ENCODE assay signal across 18 cellular contexts in genomic region chr3:181716916-181717315, GRCh38. TPM values are rescaled to one million over a fixed set of nuclear protein-coding genes. Genes with fewer than 3 reads are reported as not detected.
DNase-seq lines count a peak whose midpoint lies in the region; FAIRE-seq and TF ChIP-seq lines count a peak whose summit lies in the region.
"Had no signal": no experiment of that assay in that cellular context is flagged by ENCODE, and none has a peak within 500 bp of the region (broad histone marks: within the 10 kb centered on the region; RNA-seq: fewer than 3 reads in every experiment).

No MANE protein-coding gene starts in this region.

- no peak overlapping the region; a peak in 3 of 5 replicates for H3K4me3 Mint-ChIP-seq in H9
- H3K4me3 Mint-ChIP-seq: activated naive CD4-positive, alpha-beta T cell treated with anti-CD3 and anti-CD28 coated beads, Interleukin-2, amount 10 ng/mL, durations not matched to agents 7 days and 5 days had no signal

- no peaks in the 10 kb centered on the region for H3K9me3 ChIP-seq in H9 (ENCODE audit: control insufficient read depth, low read depth, low read length)
- H3K9me3 ChIP-seq in NT2/D1 (ENCODE audit: insufficient read depth, low read length), result no peaks in the 10 kb centered on the region
- H3K9me3 ChIP-seq in H1 (ENCODE audit: insufficient read depth in 2 of 2, low read depth in 1 of 2, low read length in 1 of 2), result no peaks in the 10 kb centered on the region
- H3K9me3 ChIP-seq in neuronal stem cell (replicated peaks in 1 of 2; ENCODE audit: control insufficient read depth in 2 of 2, insufficient read depth in 1 of 2, low read depth in 1 of 2, low read length in 2 of 2), result no peaks in the 10 kb centered on the region

- TF ChIP-seq POLR2A in H1 (IDR thresholded peaks at IDR 0.05; ENCODE audit: control extremely low read depth in 1 of 2, low read depth in 2 of 2, low read length in 2 of 2), result no peak

- peaks cover 3% of the 10 kb centered on the region for H4K20me1 ChIP-seq in H9 (ENCODE audit: control insufficient read depth, insufficient read depth, insufficient read length)
- peaks cover 0 to 2% of the 10 kb centered on the region in 2 experiments for H4K20me1 ChIP-seq in H1 (replicated peaks in 1 of 2; ENCODE audit: control insufficient read depth in 1 of 2, insufficient read depth in 2 of 2, low read length in 2 of 2)

- peak overlapping the region; percentile 80 for H3K4me2 ChIP-seq in H9 (ENCODE audit: insufficient read depth, insufficient read length, low read length)
- peak overlapping the region; percentile 70 to 89 for H3K4me2 ChIP-seq in H1 (ENCODE audit: insufficient read depth in 1 of 2, low read depth in 2 of 2, low read length in 2 of 2)
- peak overlapping the region; percentile 54 for H3K4me2 ChIP-seq in neuronal stem cell (ENCODE audit: insufficient read depth, low read length, poor library complexity, severe bottlenecking)

- POLR2A ChIA-PET in H1 (lab: Charles Lee; ENCODE audit: partially characterized antibody), result interaction anchor here (0.6 to 5.0 kb wide), 5 partner anchors 9 to 904 kb away, joined by 3 to 72 read pairs (median 6); no protein-coding TSS in a partner anchor

- no peak for FAIRE-seq in H1 (lab: Jason Lieb, UNC)
- FAIRE-seq: D721Med had no signal

- H3K27me3 ChIP-seq in H9 (ENCODE audit: insufficient read depth, low read length), result no peaks in the 10 kb centered on the region
- H3K27me3 ChIP-seq in NT2/D1 (ENCODE audit: insufficient read depth, insufficient read length), result no peaks in the 10 kb centered on the region
- H3K27me3 ChIP-seq in H1 (replicated peaks in 1 of 4; ENCODE audit: control insufficient read depth in 3 of 4, extremely low read depth in 1 of 4, insufficient read depth in 3 of 4, low read length in 3 of 4), result no peaks in the 10 kb centered on the region
- no peaks in the 10 kb centered on the region for H3K27me3 ChIP-seq in neuronal stem cell (ENCODE audit: control insufficient read depth in 3 of 3, insufficient read depth in 3 of 3, low read depth in 1 of 3, low read length in 3 of 3)

- no peaks in the 10 kb centered on the region; the same call in 1 of the 2 replicates for H3K27me3 Mint-ChIP-seq in H9 (ENCODE audit: low read depth)

- H3K18ac ChIP-seq in H9 (ENCODE audit: insufficient read length, low read depth, low read length), result no peak overlapping the region
- H3K18ac ChIP-seq in H1 (ENCODE audit: extremely low read depth, low read length), result no peak overlapping the region; the same call in 1 of the 2 replicates
- H3K18ac ChIP-seq in neuronal stem cell (ENCODE audit: low read length), result no peak overlapping the region

- CTCF ChIA-PET in H1 (lab: Charles Lee; ENCODE audit: partially characterized antibody), result interaction anchor here (0.8 to 4.7 kb wide), 4 partner anchors 8 to 190 kb away, joined by 3 to 23 read pairs (median 6); no protein-coding TSS in a partner anchor

- peak overlapping the region; percentile 75 to 100 (median 100); a peak in 6 of 7 replicates for H3K27ac Mint-ChIP-seq in H9
- H3K27ac Mint-ChIP-seq: activated naive CD4-positive, alpha-beta T cell treated with anti-CD3 and anti-CD28 coated beads, Interleukin-2, amount 10 ng/mL, durations not matched to agents 7 days and 5 days had no signal

- peaks cover 7 to 10% of the 10 kb centered on the region in 2 experiments; a peak in 4 of 5 replicates for H3K9me3 Mint-ChIP-seq in H9
- H3K9me3 Mint-ChIP-seq: activated naive CD4-positive, alpha-beta T cell treated with anti-CD3 and anti-CD28 coated beads, Interleukin-2, amount 10 ng/mL, durations not matched to agents 7 days and 5 days had no signal

- no peak for TF ChIP-seq RAD21 in H1 (IDR thresholded peaks at IDR 0.05 in 1 of 2, conservative IDR thresholded peaks at IDR 0.05 in 1 of 2; ENCODE audit: low read depth in 2 of 2, low read length in 2 of 2)

- H3K36me3 Mint-ChIP-seq in H9 (ENCODE audit: insufficient read depth in 1 of 3, low read depth in 3 of 3), result peaks cover 33 to 81% (median 74%) of the 10 kb centered on the region in 3 experiments

- H3K4ac ChIP-seq in H9 (ENCODE audit: low read depth, low read length) (no peak overlapping the region), H1 (replicated peaks; ENCODE audit: insufficient read length, low read depth, low read length) (no peak overlapping the region), neuronal stem cell (ENCODE audit: low read length) (no peak overlapping the region)

- H3K36me3 ChIP-seq in NT2/D1 (ENCODE audit: insufficient read depth, insufficient read length, low read length) (peaks cover 7% of the 10 kb centered on the region), H1 (ENCODE audit: control insufficient read depth in 2 of 4, insufficient read depth in 4 of 4, low read length in 3 of 4) (peaks cover 0 to 66% (median 10%) of the 10 kb centered on the region in 4 experiments; a peak in 4 of 8 replicates), neuronal stem cell (replicated peaks in 1 of 2; ENCODE audit: control insufficient read depth in 2 of 2, insufficient read depth in 2 of 2, low read length in 2 of 2) (peaks cover 13 to 89% of the 10 kb centered on the region in 2 donors)

- DNase-seq in H9 (no peak), NT2/D1 (ENCODE audit: low read depth, low spot score) (no peak), H1 (ENCODE audit: low read depth in 1 of 2, low spot score in 2 of 2) (no peak), neuronal stem cell (ENCODE audit: low spot score) (no peak), UCSD-AML1 (lab: John Stamatoyannopoulos, UW; ENCODE audit: unreplicated experiment) (no peak), NCI-H1694 treated with DMSO at 0.1 percent for 48 hours (lab: John Stamatoyannopoulos, UW) (no peak), A172 (ENCODE audit: low spot score) (no peak)
- DNase-seq: activated CD4-positive, alpha-beta T cell treated with anti-CD3 and anti-CD28 coated beads, Interleukin-2, amount 50 U/mL, for 1 hour; activated naive CD4-positive, alpha-beta T cell treated with anti-CD3 and anti-CD28 coated beads, Interleukin-2, amount 10 ng/mL, durations not matched to agents 7 days and 5 days; activated T-cell treated with anti-CD3 and anti-CD28 coated beads for 4 hours; AML-193; hippocampal formation; left cardiac atrium; midbrain; NCI-H1092; NCI-H345; nucleus accumbens had no signal

- H3K79me2 ChIP-seq in H9 (ENCODE audit: insufficient read depth, low read length) (peaks cover 32% of the 10 kb centered on the region; the same call in 1 of the 2 replicates), H1 (ENCODE audit: control insufficient read depth in 1 of 2, insufficient read depth in 2 of 2, low read length in 2 of 2) (peaks cover 13 to 98% of the 10 kb centered on the region in 2 experiments)

- H3K4me1 Mint-ChIP-seq in H9, result peaks cover 53 to 54% of the 10 kb centered on the region in 2 experiments

- no peak overlapping the region for H2AK5ac ChIP-seq in H9 (ENCODE audit: insufficient read length, low read length)
- H2AK5ac ChIP-seq in H1 (ENCODE audit: low read depth, low read length), result no peak overlapping the region
- no peak overlapping the region for H2AK5ac ChIP-seq in neuronal stem cell (ENCODE audit: low read depth, low read length)

- H2BK12ac ChIP-seq in H9 (ENCODE audit: insufficient read length, low read depth, low read length) (no peak overlapping the region), H1 (ENCODE audit: low read depth, low read length) (no peak overlapping the region), neuronal stem cell (ENCODE audit: low read length) (no peak overlapping the region)

- H4K91ac ChIP-seq in H9 (ENCODE audit: insufficient read length, low read depth, low read length), result no peak overlapping the region
- H4K91ac ChIP-seq in H1 (replicated peaks; ENCODE audit: insufficient read length, low read length), result no peak overlapping the region
- H4K91ac ChIP-seq in neuronal stem cell (ENCODE audit: low read depth, low read length, poor library complexity), result no peak overlapping the region

- no peak overlapping the region for H4K5ac ChIP-seq in H9 (ENCODE audit: insufficient read length, low read depth, low read length)
- peak overlapping the region; percentile 99 for H4K5ac ChIP-seq in H1 (ENCODE audit: insufficient read length, low read depth, low read length)

- H2AFZ ChIP-seq in H9 (ENCODE audit: low read length) (no peak overlapping the region), H1 (ENCODE audit: low read length) (no peak overlapping the region), neuronal stem cell (ENCODE audit: low read length) (no peak overlapping the region)

- H2BK15ac ChIP-seq in H9 (ENCODE audit: low read depth, low read length) (no peak overlapping the region), H1 (ENCODE audit: low read length) (no peak overlapping the region), neuronal stem cell (ENCODE audit: low read length) (no peak overlapping the region)

- H3K56ac ChIP-seq in H9 (ENCODE audit: insufficient read length, low read depth, low read length) (no peak overlapping the region), H1 (replicated peaks; ENCODE audit: insufficient read length, low read depth, low read length) (no peak overlapping the region)

- H3K27ac ChIP-seq in H9 (ENCODE audit: insufficient read length, low read depth, low read length) (peak overlapping the region; percentile 20), H1 (ENCODE audit: low read depth, low read length) (peak overlapping the region; percentile 13; the same call in 1 of the 2 replicates), neuronal stem cell (replicated peaks; ENCODE audit: low read length) (peak overlapping the region; percentile 59)

- WGBS in H9 (ENCODE audit: extremely low coverage, insufficient read length, low lambda C conversion rate), result no CpG with 5 or more reads among the region's 4 CpGs
- WGBS in H1 (ENCODE audit: extremely low coverage in 1 of 2, insufficient coverage in 1 of 2, insufficient read length in 1 of 2, insufficient replicate concordance in 2 of 2, low coverage in 1 of 2, low lambda C conversion rate in 2 of 2, missing lambda C conversion rate in 1 of 2), 2 experiments, result 23% methylated on average over 4 of the region's 4 CpGs; no CpG with 5 or more reads in 1 of the 2 experiments
- no CpG with 5 or more reads among the region's 4 CpGs for WGBS in neuronal stem cell (ENCODE audit: extremely low coverage in 2 of 2, insufficient read length in 2 of 2, insufficient replicate concordance in 1 of 2), 2 donors

- TF ChIP-seq CTCF in H9 (conservative IDR thresholded peaks at IDR 0.05) (no peak), H1 (IDR thresholded peaks at IDR 0.05; ENCODE audit: control extremely low read depth in 1 of 3, insufficient read depth in 1 of 3, low read depth in 1 of 3, low read length in 3 of 3) (no peak)

- peaks cover 12% of the 10 kb centered on the region for H3K4me1 ChIP-seq in H9 (ENCODE audit: insufficient read depth, low read length)
- peaks cover 3% of the 10 kb centered on the region for H3K4me1 ChIP-seq in NT2/D1 (ENCODE audit: insufficient read depth, insufficient read length)
- H3K4me1 ChIP-seq in H1 (replicated peaks in 1 of 4; ENCODE audit: control insufficient read depth in 3 of 4, insufficient read depth in 4 of 4, low read length in 3 of 4), result peaks cover 9 to 22% (median 18%) of the 10 kb centered on the region in 4 experiments
- H3K4me1 ChIP-seq in neuronal stem cell (ENCODE audit: control insufficient read depth in 2 of 2, insufficient read depth in 1 of 2, low read depth in 1 of 2, low read length in 2 of 2), result peaks cover 13 to 37% of the 10 kb centered on the region in 2 donors

- TF ChIP-seq EP300 in H1 (IDR thresholded peaks at IDR 0.05; ENCODE audit: borderline replicate concordance in 1 of 2, low read depth in 2 of 2, low read length in 2 of 2), result no peak

- H3K14ac ChIP-seq in H9 (ENCODE audit: insufficient read depth, low read length) (no peak overlapping the region), H1 (ENCODE audit: insufficient read length) (no peak overlapping the region), neuronal stem cell (ENCODE audit: low read length) (no peak overlapping the region)

- H3K9ac ChIP-seq in H9 (ENCODE audit: extremely low read depth, insufficient read length, low read length), result peak overlapping the region; percentile 20
- peak overlapping the region; percentile 66 for H3K9ac ChIP-seq in NT2/D1 (ENCODE audit: insufficient read length, low read depth)
- no peak overlapping the region; a peak in 2 of 7 replicates for H3K9ac ChIP-seq in H1 (replicated peaks in 1 of 4; ENCODE audit: extremely low read depth in 1 of 4, low read depth in 3 of 4, low read length in 3 of 4)
- no peak overlapping the region for H3K9ac ChIP-seq in neuronal stem cell (ENCODE audit: low read depth, low read length, poor library complexity)

- H3K79me1 ChIP-seq in H9 (ENCODE audit: insufficient read depth, low read depth, low read length, poor library complexity, severe bottlenecking) (no peaks in the 10 kb centered on the region), H1 (ENCODE audit: low read depth, low read length) (peaks cover 3% of the 10 kb centered on the region), neuronal stem cell (ENCODE audit: low read depth, low read length) (peaks cover 5% of the 10 kb centered on the region)

- H4K8ac ChIP-seq in H9 (replicated peaks; ENCODE audit: insufficient read length, low read depth, low read length), result no peak overlapping the region
- H4K8ac ChIP-seq in H1 (ENCODE audit: extremely low read depth, insufficient read depth, low read length), result no peak overlapping the region
- H4K8ac ChIP-seq in neuronal stem cell (ENCODE audit: low read depth, low read length), result no peak overlapping the region

- H3K23ac ChIP-seq in H9 (ENCODE audit: insufficient read length, low read depth, low read length) (no peak overlapping the region), H1 (ENCODE audit: insufficient read length) (no peak overlapping the region), neuronal stem cell (ENCODE audit: low read depth, low read length, poor library complexity) (no peak overlapping the region)

- H2BK5ac ChIP-seq in H9 (ENCODE audit: insufficient read length, low read length) (no peak overlapping the region), H1 (ENCODE audit: low read depth, low read length) (peak overlapping the region; percentile 89; the same call in 1 of the 2 replicates), neuronal stem cell (ENCODE audit: low read length) (no peak overlapping the region)

- peak overlapping the region; percentile 34 for H3K4me3 ChIP-seq in NT2/D1 (ENCODE audit: insufficient read length, low read depth)
- peak overlapping the region; percentile 0 to 98 (median 96); a peak in 6 of 8 replicates for H3K4me3 ChIP-seq in H1 (ENCODE audit: extremely low read depth in 1 of 4, insufficient read depth in 2 of 4, low read depth in 3 of 4, low read length in 4 of 4)
- peak overlapping the region; percentile 79 to 95 for H3K4me3 ChIP-seq in neuronal stem cell (ENCODE audit: low read length in 2 of 2)

- H2BK20ac ChIP-seq in H9 (ENCODE audit: low read depth, low read length, poor library complexity, severe bottlenecking) (no peak overlapping the region), H1 (ENCODE audit: low read length) (no peak overlapping the region)

- H3K23me2 ChIP-seq in H9 (ENCODE audit: insufficient read length, low read depth, low read length, poor library complexity, severe bottlenecking) (no peaks in the 10 kb centered on the region), H1 (ENCODE audit: low read depth, low read length) (no peaks in the 10 kb centered on the region; the same call in 1 of the 2 replicates)

- no peak overlapping the region for H2BK120ac ChIP-seq in H9 (ENCODE audit: low read depth, low read length, poor library complexity, severe bottlenecking)
- no peak overlapping the region for H2BK120ac ChIP-seq in H1 (replicated peaks; ENCODE audit: low read depth, low read length)
- H2BK120ac ChIP-seq in neuronal stem cell (ENCODE audit: low read depth, low read length), result no peak overlapping the region

- H3T11ph ChIP-seq in H9 (ENCODE audit: low read length), result no peak overlapping the region

RNA-seq across cellular contexts. Expression of gene SOX2, which starts 5.2 kb away (rescaled TPM):
- total RNA-seq in H9 (2021), result 307 and 316 TPM in 2 replicates
- total RNA-seq in H1 (2021; fragmentation: NEBNext Ultra II Directional; extraction: Animal tissue kit (Norgen Biotek cat#: 25700)), result 247 and 260 TPM in 2 replicates
- polyA plus RNA-seq in H1 (2011; rRNA removed), result 149 and 170 TPM in 2 replicates
- polyA plus RNA-seq in H1 (2011; cell fraction: cytosol; rRNA removed), result 181 TPM
- 120 TPM for polyA plus RNA-seq in H1 (2011; cell fraction: nucleus; rRNA removed)
- polyA plus RNA-seq in H1 (2012, experiment 1 of 2), result 130 to 186 TPM (median 157 TPM) in 4 replicates
- polyA plus RNA-seq in H1 (2012, experiment 2 of 2), result 64.0 TPM
- polyA plus RNA-seq in H1 (2013, experiment 1 of 2), result 171 TPM
- 169 TPM for polyA plus RNA-seq in H1 (2013, experiment 2 of 2)
- polyA minus RNA-seq in H1 (2011; rRNA and poly(A)+ RNA removed), result 34.6 and 35.5 TPM in 2 replicates
- 101 TPM for polyA minus RNA-seq in H1 (2011; cell fraction: cytosol; rRNA and poly(A)+ RNA removed)
- polyA minus RNA-seq in H1 (2011; cell fraction: nucleus; rRNA and poly(A)+ RNA removed), result 83.5 TPM
- polyA plus RNA-seq in neuronal stem cell (2013, experiment 1 of 2), result 589 TPM
- 620 TPM for polyA plus RNA-seq in neuronal stem cell (2013, experiment 2 of 2)
- 3.4 and 4.3 TPM in 2 replicates for total RNA-seq in A172 (2014; rRNA removed; shearing (Covaris generic))

Comparison
In these comparisons a context has a peak if more than half of its experiments do, and no peak if none do; other contexts are left out.
1. H3K9ac ChIP-seq: peak in H9 (single experiment) and NT2/D1 (single experiment); none in H1 (0 of 4) and neuronal stem cell (single experiment).
2. H3K4me3 ChIP-seq: peak in every context shown above with its lines; median percentile 96 in H1; 87 in neuronal stem cell; 34 in NT2/D1.
3. RNA of gene SOX2, which starts 5.2 kb away (total RNA-seq): 307 to 316 TPM in H9 and 247 to 260 TPM in H1; 3.4 to 4.3 TPM in A172; every median in the first group is over 10 times any median in the second.
4. Peak in every context shown above with its lines, with median percentiles within 50 percentile points of each other: H3K27ac ChIP-seq and H3K4me2 ChIP-seq.